In genomic region chrX:106874075-106874474, GRCh38 we compare ENCODE assay signal across 8 cellular contexts. TPM values are rescaled to one million over a fixed set of nuclear protein-coding genes. Genes with fewer than 3 reads are reported as not detected.
DNase-seq lines count a peak whose midpoint lies in the region; ATAC-seq, FAIRE-seq and TF ChIP-seq lines count a peak whose summit lies in the region.

No MANE protein-coding gene starts in this region.

- H3K27ac Mint-ChIP-seq in progenitor cell of endocrine pancreas, result no peak overlapping the region
- H3K27ac Mint-ChIP-seq in Caco-2 (ENCODE audit: unreplicated experiment), result no peak overlapping the region

- no peaks in the 10 kb centered on the region for H3K9me3 ChIP-seq in Caco-2

- TF ChIP-seq CTCF in progenitor cell of endocrine pancreas (IDR thresholded peaks at IDR 0.05; ENCODE audit: unreplicated experiment) (peak; percentile 60), Caco-2 (IDR thresholded peaks at IDR 0.05; ENCODE audit: insufficient read depth in 1 of 2, low read depth in 1 of 2, low read length in 1 of 2, severe bottlenecking in 1 of 2, unreplicated experiment in 1 of 2) (peak in 1 of 2 experiments; percentile 31)

- no peaks in the 10 kb centered on the region for H3K4me1 Mint-ChIP-seq in progenitor cell of endocrine pancreas (ENCODE audit: low read depth)
- no peaks in the 10 kb centered on the region for H3K4me1 Mint-ChIP-seq in Caco-2 (ENCODE audit: low read depth, unreplicated experiment)

- intact Hi-C loops in Caco-2 (cut with micrococcal nuclease; ENCODE audit: unreplicated experiment), result loop anchor here (10.0 kb wide), 1 partner anchor 389 kb away; no protein-coding TSS in a partner anchor

- H3K4me1 ChIP-seq in Caco-2, result no peaks in the 10 kb centered on the region

- H3K4me3 Mint-ChIP-seq in progenitor cell of endocrine pancreas (ENCODE audit: low read depth) (no peak overlapping the region), Caco-2 (ENCODE audit: unreplicated experiment) (no peak overlapping the region)

- peak; percentile 6 for DNase-seq in NCI-H2029 (lab: John Stamatoyannopoulos, UW)
- DNase-seq in NCI-H2029 treated with DMSO at 0.1 percent for 48 hours (lab: John Stamatoyannopoulos, UW), result no peak
- peak; percentile 52 for DNase-seq in NAMALWA (ENCODE audit: low spot score)
- no peak for DNase-seq in progenitor cell of endocrine pancreas (ENCODE audit: low spot score, unreplicated experiment)
- DNase-seq in GDM1 (lab: John Stamatoyannopoulos, UW), result no peak
- DNase-seq in Caco-2, result no peak

- peaks cover 9% of the 10 kb centered on the region for H3K9me3 Mint-ChIP-seq in progenitor cell of endocrine pancreas (ENCODE audit: low read depth)
- H3K9me3 Mint-ChIP-seq in Caco-2 (ENCODE audit: unreplicated experiment), result no peaks in the 10 kb centered on the region

- no peaks in the 10 kb centered on the region for H3K27me3 Mint-ChIP-seq in progenitor cell of endocrine pancreas
- no peaks in the 10 kb centered on the region for H3K27me3 Mint-ChIP-seq in Caco-2 (ENCODE audit: insufficient read depth, unreplicated experiment)

- no peak for ATAC-seq in HG03097 (IDR thresholded peaks at IDR 0.05; ENCODE audit: low FRiP score, unreplicated experiment)

- CTCF ChIA-PET in Caco-2 (lab: Charles Lee), result interaction anchor here (1.0 to 1.3 kb wide), 4 partner anchors 11 to 86 kb away, joined by 3 to 5 read pairs (median 3); no protein-coding TSS in a partner anchor

- H3K27me3 ChIP-seq in Caco-2 (replicated peaks; ENCODE audit: control insufficient read depth, insufficient read depth, low read length), result no peaks in the 10 kb centered on the region

- no peaks in the 10 kb centered on the region for H3K36me3 ChIP-seq in Caco-2 (ENCODE audit: control insufficient read depth, insufficient read depth, low read length)

- FAIRE-seq in colon (lab: Jason Lieb, UNC), result peak; percentile 97

- peaks cover 3% of the 10 kb centered on the region for H3K36me3 Mint-ChIP-seq in progenitor cell of endocrine pancreas (ENCODE audit: insufficient read depth)
- H3K36me3 Mint-ChIP-seq in Caco-2 (ENCODE audit: insufficient read depth, unreplicated experiment), result no peaks in the 10 kb centered on the region

- POLR2A ChIA-PET in Caco-2 (lab: Charles Lee), result no interaction called here

- no peak overlapping the region for H3K4me3 ChIP-seq in Caco-2 (ENCODE audit: low read depth, low read length)

- no TSS peak for BruUV-seq in Caco-2 (replicated peaks; lab: Mats Ljungman, UMichigan)

RNA-seq across cellular contexts. Expression of gene RIPPLY1, which starts 29.1 kb away (rescaled TPM):
- not detected in 2 replicates for total RNA-seq in progenitor cell of endocrine pancreas
- not detected in 2 replicates for total RNA-seq in Caco-2 (2022)

RNA-seq across cellular contexts. Expression of gene CLDN2, which starts 46.1 kb away (rescaled TPM):
- total RNA-seq in progenitor cell of endocrine pancreas (1.2 and 1.6 TPM in 2 replicates), Caco-2 (2022) (2.9 and 3.6 TPM in 2 replicates)

Comparison
In these comparisons a context has a peak if more than half of its experiments do, and no peak if none do; other contexts are left out.
1. DNase-seq: peak in NCI-H2029 (single experiment) and NAMALWA (single experiment); none in NCI-H2029 treated with DMSO at 0.1 percent for 48 hours (single experiment), progenitor cell of endocrine pancreas (single experiment), GDM1 (single experiment) and Caco-2 (0 of 2).